ENCODE assay signal across 21 cellular contexts in genomic region chr7:73758581-73759138, GRCh38. TPM values are rescaled to one million over a fixed set of nuclear protein-coding genes. Genes with fewer than 3 reads are reported as not detected.
DNase-seq lines count a peak whose midpoint lies in the region; ATAC-seq and TF ChIP-seq lines count a peak whose summit lies in the region.
"Had no signal": no experiment of that assay in that cellular context is flagged by ENCODE, and none has a peak within 500 bp of the region (broad histone marks: within the 10 kb centered on the region; RNA-seq: fewer than 3 reads in every experiment).

No MANE protein-coding gene starts in this region.

- intact Hi-C loops in body of pancreas (cut with DNase I) = no loop called here
- intact Hi-C loops in naive thymus-derived CD4-positive, alpha-beta T cell (cut with micrococcal nuclease) = no loop called here
- intact Hi-C loops in activated T-helper 2 cell treated with anti-CD3 and anti-CD28 coated beads, Interferon-gamma antibody, Interleukin-2, Interleukin-4, amounts not matched to agents 10 μg/mL and 5 μg/mL and 100 μg/mL, durations not matched to agents 14 hours and 24 hours and 36 hours (cut with micrococcal nuclease) = no loop called here

- peak overlapping the region in 1 of 9 donors; percentile 55 for H3K27ac Mint-ChIP-seq in naive thymus-derived CD4-positive, alpha-beta T cell
- no peak overlapping the region for H3K27ac Mint-ChIP-seq in activated T-helper 2 cell treated with anti-CD3 and anti-CD28 coated beads, Interferon-gamma antibody, Interleukin-2, Interleukin-4, amounts not matched to agents 10 μg/mL and 5 μg/mL and 100 μg/mL, durations not matched to agents 14 hours and 24 hours and 36 hours
- H3K27ac Mint-ChIP-seq: activated T-cell treated with anti-CD3 and anti-CD28 coated beads, Interleukin-2, amount 50 U/mL, for 72 hours; dendritic cell treated with granulocyte-macrophage colony-stimulating factor and Interleukin-4, amounts not matched to agents 40 ng/mL and 50 ng/mL, for 4 days had no signal

- H3K9me3 ChIP-seq in body of pancreas (no peaks in the 10 kb centered on the region), mucosa of rectum (ENCODE audit: control insufficient read depth in 2 of 2, low read length in 2 of 2) (no peaks in the 10 kb centered on the region)
- H3K9me3 ChIP-seq in naive thymus-derived CD4-positive, alpha-beta T cell (ENCODE audit: control insufficient read depth in 2 of 3, low read length in 3 of 3) = no peaks in the 10 kb centered on the region
- H3K9me3 ChIP-seq: thoracic aorta had no signal

- H3K4me1 Mint-ChIP-seq in naive thymus-derived CD4-positive, alpha-beta T cell = no peaks in the 10 kb centered on the region
- H3K4me1 Mint-ChIP-seq in activated T-helper 2 cell treated with anti-CD3 and anti-CD28 coated beads, Interferon-gamma antibody, Interleukin-2, Interleukin-4, amounts not matched to agents 10 μg/mL and 5 μg/mL and 100 μg/mL, durations not matched to agents 14 hours and 24 hours and 36 hours (ENCODE audit: low read depth) = no peaks in the 10 kb centered on the region
- H3K4me1 Mint-ChIP-seq: neural crest cell had no signal

- H3K27me3 Mint-ChIP-seq in naive thymus-derived CD4-positive, alpha-beta T cell = peaks cover 0 to 3% (median 0%) of the 10 kb centered on the region in 5 donors
- no peaks in the 10 kb centered on the region for H3K27me3 Mint-ChIP-seq in activated T-helper 2 cell treated with anti-CD3 and anti-CD28 coated beads, Interferon-gamma antibody, Interleukin-2, Interleukin-4, amounts not matched to agents 10 μg/mL and 5 μg/mL and 100 μg/mL, durations not matched to agents 14 hours and 24 hours and 36 hours (ENCODE audit: low read depth)

- H3K4me1 ChIP-seq in body of pancreas (peaks cover 43% of the 10 kb centered on the region), mucosa of rectum (ENCODE audit: control insufficient read depth in 2 of 2, insufficient read depth in 2 of 2, low read length in 2 of 2) (peaks cover 2 to 17% of the 10 kb centered on the region in 2 donors)
- H3K4me1 ChIP-seq in naive thymus-derived CD4-positive, alpha-beta T cell (ENCODE audit: control insufficient read depth in 2 of 2, insufficient read depth in 2 of 2, low read length in 2 of 2) = no peaks in the 10 kb centered on the region

- CTCF ChIA-PET in naive thymus-derived CD4-positive, alpha-beta T cell (lab: Charles Lee) = interaction anchor here (0.6 kb wide), 1 partner anchor 174 kb away, joined by 3 read pairs; no protein-coding TSS in a partner anchor

- peak; percentile 92 for ATAC-seq in body of pancreas
- no peak for ATAC-seq in naive thymus-derived CD4-positive, alpha-beta T cell
- ATAC-seq: activated T-cell treated with anti-CD3 and anti-CD28 coated beads, Interleukin-2, amount 50 U/mL, for 72 hours had no signal

- H3K9me3 Mint-ChIP-seq in naive thymus-derived CD4-positive, alpha-beta T cell = peaks cover 0 to 2% (median 0%) of the 10 kb centered on the region in 11 donors
- H3K9me3 Mint-ChIP-seq in activated T-helper 2 cell treated with anti-CD3 and anti-CD28 coated beads, Interferon-gamma antibody, Interleukin-2, Interleukin-4, amounts not matched to agents 10 μg/mL and 5 μg/mL and 100 μg/mL, durations not matched to agents 14 hours and 24 hours and 36 hours = no peaks in the 10 kb centered on the region
- H3K9me3 Mint-ChIP-seq: activated T-cell treated with anti-CD3 and anti-CD28 coated beads, Interleukin-2, amount 50 U/mL, for 72 hours; dendritic cell treated with granulocyte-macrophage colony-stimulating factor and Interleukin-4, amounts not matched to agents 40 ng/mL and 50 ng/mL, for 4 days; neural crest cell had no signal

- no peaks in the 10 kb centered on the region for H3K27me3 ChIP-seq in body of pancreas
- H3K27me3 ChIP-seq in mucosa of rectum (ENCODE audit: control insufficient read depth in 2 of 2, insufficient read depth in 2 of 2, low read length in 2 of 2) = no peaks in the 10 kb centered on the region
- no peaks in the 10 kb centered on the region for H3K27me3 ChIP-seq in naive thymus-derived CD4-positive, alpha-beta T cell (ENCODE audit: control insufficient read depth in 2 of 2, insufficient read depth in 2 of 2, low read length in 2 of 2)

- no peak overlapping the region for H3K4me3 ChIP-seq in body of pancreas
- H3K4me3 ChIP-seq in mucosa of rectum (ENCODE audit: low read length in 2 of 2) = peak overlapping the region in 1 of 2 donors; percentile 35
- H3K4me3 ChIP-seq in naive thymus-derived CD4-positive, alpha-beta T cell (ENCODE audit: low read length) = no peak overlapping the region
- H3K4me3 ChIP-seq: thoracic aorta had no signal

- peak in 2 of 3 donors; percentile 65 to 67 for TF ChIP-seq POLR2A in body of pancreas (IDR thresholded peaks at IDR 0.05)

- H3K27ac ChIP-seq in body of pancreas (peak overlapping the region; percentile 72 to 92 (median 88)), mucosa of rectum (ENCODE audit: low read depth in 2 of 2, low read length in 2 of 2) (peak overlapping the region; percentile 87 to 97)
- H3K27ac ChIP-seq in naive thymus-derived CD4-positive, alpha-beta T cell (ENCODE audit: low read depth, low read length) = no peak overlapping the region
- H3K27ac ChIP-seq: thoracic aorta had no signal

- peak overlapping the region; percentile 24 to 77 for H3K9ac ChIP-seq in mucosa of rectum (ENCODE audit: low read depth in 1 of 2, low read length in 2 of 2)

- H3K4me3 Mint-ChIP-seq in naive thymus-derived CD4-positive, alpha-beta T cell = no peak overlapping the region
- H3K4me3 Mint-ChIP-seq in activated T-helper 2 cell treated with anti-CD3 and anti-CD28 coated beads, Interferon-gamma antibody, Interleukin-2, Interleukin-4, amounts not matched to agents 10 μg/mL and 5 μg/mL and 100 μg/mL, durations not matched to agents 14 hours and 24 hours and 36 hours (ENCODE audit: low read depth) = no peak overlapping the region
- H3K4me3 Mint-ChIP-seq: activated T-cell treated with anti-CD3 and anti-CD28 coated beads, Interleukin-2, amount 50 U/mL, for 72 hours; dendritic cell treated with granulocyte-macrophage colony-stimulating factor and Interleukin-4, amounts not matched to agents 40 ng/mL and 50 ng/mL, for 4 days; neural crest cell had no signal

- H3K36me3 ChIP-seq in body of pancreas (replicated peaks in 1 of 2; ENCODE audit: insufficient read depth in 1 of 2, low read depth in 2 of 2) (no peaks in the 10 kb centered on the region), mucosa of rectum (ENCODE audit: control insufficient read depth in 2 of 2, insufficient read depth in 2 of 2, low read length in 2 of 2) (no peaks in the 10 kb centered on the region)
- no peaks in the 10 kb centered on the region for H3K36me3 ChIP-seq in naive thymus-derived CD4-positive, alpha-beta T cell (ENCODE audit: control insufficient read depth in 2 of 3, insufficient read depth in 3 of 3, low read length in 3 of 3)
- H3K36me3 ChIP-seq: thoracic aorta had no signal

- no peak for TF ChIP-seq CTCF in body of pancreas (IDR thresholded peaks at IDR 0.05)

- H3K36me3 Mint-ChIP-seq in naive thymus-derived CD4-positive, alpha-beta T cell = no peaks in the 10 kb centered on the region
- H3K36me3 Mint-ChIP-seq in activated T-helper 2 cell treated with anti-CD3 and anti-CD28 coated beads, Interferon-gamma antibody, Interleukin-2, Interleukin-4, amounts not matched to agents 10 μg/mL and 5 μg/mL and 100 μg/mL, durations not matched to agents 14 hours and 24 hours and 36 hours (ENCODE audit: low read depth) = no peaks in the 10 kb centered on the region

- DNase-seq in CMK (ENCODE audit: low read depth) = peak; percentile 58
- peak; percentile 58 for DNase-seq in NCI-H2196 treated with DMSO at 0.1 percent for 48 hours (lab: John Stamatoyannopoulos, UW; ENCODE audit: unreplicated experiment)
- peak; percentile 80 to 93 (median 84) for DNase-seq in body of pancreas
- no peak for DNase-seq in naive thymus-derived CD4-positive, alpha-beta T cell
- no peak for DNase-seq in activated T-helper 2 cell treated with anti-CD3 and anti-CD28 coated beads, Interferon-gamma antibody, Interleukin-2, Interleukin-4, amounts not matched to agents 10 μg/mL and 5 μg/mL and 100 μg/mL, durations not matched to agents 14 hours and 24 hours and 36 hours (ENCODE audit: low spot score)
- DNase-seq in occipital lobe (lab: John Stamatoyannopoulos, UW) = no peak
- no peak for DNase-seq in activated CD4-positive, alpha-beta T cell treated with anti-CD3 and anti-CD28 coated beads for 48 hours
- DNase-seq: activated naive CD4-positive, alpha-beta T cell treated with anti-CD3 and anti-CD28 coated beads, Interleukin-2, amount 50 U/mL, for 16 hours; activated T-cell treated with anti-CD3 and anti-CD28 coated beads, Interleukin-2, amount 50 U/mL, for 72 hours; H7; Kasumi-1; NCI-H2029; RPMI8226; stimulated activated CD4-positive, alpha-beta T cell treated with anti-CD3 and anti-CD28 coated beads, Interleukin-4, amount 100 ng/mL, for 1 hour; stimulated activated naive CD4-positive, alpha-beta T cell treated with Interleukin-2 at 50 U/mL for 16 hours; T-helper 9 cell had no signal

- 7 to 27% methylated on average over 5 to 7 of the region's 7 CpGs for WGBS in body of pancreas, 2 donors

- POLR2A ChIA-PET in naive thymus-derived CD4-positive, alpha-beta T cell (lab: Charles Lee) = no interaction called here

RNA-seq across cellular contexts. Expression of gene CLDN3, which starts 11.4 kb away (rescaled TPM):
- total RNA-seq in body of pancreas = 100 to 1,000 TPM in 1 of 2 donors, 10 to 100 TPM in 1; 94.2 to 150 TPM
- total RNA-seq in naive thymus-derived CD4-positive, alpha-beta T cell = not detected
- polyA plus RNA-seq in naive thymus-derived CD4-positive, alpha-beta T cell = not detected
- total RNA-seq in activated T-helper 2 cell treated with anti-CD3 and anti-CD28 coated beads, Interferon-gamma antibody, Interleukin-2, Interleukin-4, amounts not matched to agents 10 μg/mL and 5 μg/mL and 100 μg/mL, durations not matched to agents 14 hours and 24 hours and 36 hours = not detected in 2 replicates
- total RNA-seq in occipital lobe = not detected
- total RNA-seq: activated T-cell treated with anti-CD3 and anti-CD28 coated beads, Interleukin-2, amount 50 U/mL, for 72 hours; cardiac septum; thoracic aorta had no signal

RNA-seq across cellular contexts. Expression of gene ABHD11, which starts 20.1 kb away (rescaled TPM):
- 10 to 100 TPM; 21.5 to 22.7 TPM for total RNA-seq in body of pancreas
- 10 to 100 TPM; 12.3 to 22.7 (median 17.2) TPM for total RNA-seq in naive thymus-derived CD4-positive, alpha-beta T cell
- polyA plus RNA-seq in naive thymus-derived CD4-positive, alpha-beta T cell = 10 to 100 TPM; 10.2 to 15.9 TPM
- 17.3 and 18.2 TPM in 2 replicates for total RNA-seq in activated T-helper 2 cell treated with anti-CD3 and anti-CD28 coated beads, Interferon-gamma antibody, Interleukin-2, Interleukin-4, amounts not matched to agents 10 μg/mL and 5 μg/mL and 100 μg/mL, durations not matched to agents 14 hours and 24 hours and 36 hours
- total RNA-seq in occipital lobe = 4.2 TPM

RNA-seq across cellular contexts. Expression of gene STX1A, which starts 39.2 kb away (rescaled TPM):
- total RNA-seq in body of pancreas (10 to 100 TPM in 1 of 2 donors, 1 to 10 TPM in 1; 9.9 to 12.5 TPM), occipital lobe (49.8 TPM)
- 10 to 100 TPM in 3 of 5 experiments, 1 to 10 TPM in 2; 9.6 to 13.4 (median 10.5) TPM for total RNA-seq in naive thymus-derived CD4-positive, alpha-beta T cell
- polyA plus RNA-seq in naive thymus-derived CD4-positive, alpha-beta T cell = 1 to 10 TPM; 1.2 to 3.2 TPM
- 17.2 and 17.6 TPM in 2 replicates for total RNA-seq in activated T-helper 2 cell treated with anti-CD3 and anti-CD28 coated beads, Interferon-gamma antibody, Interleukin-2, Interleukin-4, amounts not matched to agents 10 μg/mL and 5 μg/mL and 100 μg/mL, durations not matched to agents 14 hours and 24 hours and 36 hours

Comparison
In these comparisons a context has a peak if more than half of its experiments do, and no peak if none do; other contexts are left out.
1. DNase-seq: peak in CMK (single experiment), NCI-H2196 treated with DMSO at 0.1 percent for 48 hours (single experiment) and body of pancreas (4 of 4); none in naive thymus-derived CD4-positive, alpha-beta T cell (0 of 9), activated T-helper 2 cell treated with anti-CD3 and anti-CD28 coated beads, Interferon-gamma antibody, Interleukin-2, Interleukin-4, amounts not matched to agents 10 μg/mL and 5 μg/mL and 100 μg/mL, durations not matched to agents 14 hours and 24 hours and 36 hours (single experiment), occipital lobe (single experiment) and activated CD4-positive, alpha-beta T cell treated with anti-CD3 and anti-CD28 coated beads for 48 hours (single experiment).
2. RNA of gene CLDN3, which starts 11.4 kb away (total RNA-seq): 94.2 to 150 TPM in body of pancreas; not detected in naive thymus-derived CD4-positive, alpha-beta T cell, not detected in activated T-helper 2 cell treated with anti-CD3 and anti-CD28 coated beads, Interferon-gamma antibody, Interleukin-2, Interleukin-4, amounts not matched to agents 10 μg/mL and 5 μg/mL and 100 μg/mL, durations not matched to agents 14 hours and 24 hours and 36 hours and not detected in occipital lobe (single experiment); every median in the first group is over 10 times any median in the second.